In the genomic region with DNA sequence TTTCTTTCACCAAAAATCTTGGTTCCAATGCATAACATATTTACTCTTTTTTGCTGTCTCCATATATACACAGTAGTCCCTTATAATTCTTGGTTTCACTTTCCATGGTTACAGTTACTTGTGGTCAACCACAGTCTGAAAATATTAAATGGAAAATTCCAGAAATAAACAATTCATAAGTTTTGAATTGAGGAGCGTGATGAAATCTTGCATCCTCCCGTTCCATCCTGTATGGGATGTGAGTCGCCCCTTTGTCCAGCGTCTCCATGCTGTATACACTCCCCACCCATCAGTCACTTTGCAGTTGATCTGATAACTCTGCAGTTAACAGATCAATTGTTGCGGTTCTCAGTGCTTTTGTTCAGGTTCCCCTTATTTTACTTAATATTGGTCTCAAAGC, we compare ENCODE assay signal across 1 cellular context.
TF ChIP-seq lines count a peak whose summit lies in the region.

No MANE protein-coding gene starts in this region.

TF ChIP-seq in GM23338, 12 proteins besides CTCF, POLR2A, EP300 and RAD21 (continued from another document):
- TF ChIP-seq, protein P1, sequence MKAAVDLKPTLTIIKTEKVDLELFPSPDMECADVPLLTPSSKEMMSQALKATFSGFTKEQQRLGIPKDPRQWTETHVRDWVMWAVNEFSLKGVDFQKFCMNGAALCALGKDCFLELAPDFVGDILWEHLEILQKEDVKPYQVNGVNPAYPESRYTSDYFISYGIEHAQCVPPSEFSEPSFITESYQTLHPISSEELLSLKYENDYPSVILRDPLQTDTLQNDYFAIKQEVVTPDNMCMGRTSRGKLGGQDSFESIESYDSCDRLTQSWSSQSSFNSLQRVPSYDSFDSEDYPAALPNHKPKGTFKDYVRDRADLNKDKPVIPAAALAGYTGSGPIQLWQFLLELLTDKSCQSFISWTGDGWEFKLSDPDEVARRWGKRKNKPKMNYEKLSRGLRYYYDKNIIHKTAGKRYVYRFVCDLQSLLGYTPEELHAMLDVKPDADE (IDR thresholded peaks at IDR 0.05), result no peak
- no peak for TF ChIP-seq EZH2phosphoT487 (IDR thresholded peaks at IDR 0.05; ENCODE audit: unreplicated experiment)
- TF ChIP-seq, protein P2, sequence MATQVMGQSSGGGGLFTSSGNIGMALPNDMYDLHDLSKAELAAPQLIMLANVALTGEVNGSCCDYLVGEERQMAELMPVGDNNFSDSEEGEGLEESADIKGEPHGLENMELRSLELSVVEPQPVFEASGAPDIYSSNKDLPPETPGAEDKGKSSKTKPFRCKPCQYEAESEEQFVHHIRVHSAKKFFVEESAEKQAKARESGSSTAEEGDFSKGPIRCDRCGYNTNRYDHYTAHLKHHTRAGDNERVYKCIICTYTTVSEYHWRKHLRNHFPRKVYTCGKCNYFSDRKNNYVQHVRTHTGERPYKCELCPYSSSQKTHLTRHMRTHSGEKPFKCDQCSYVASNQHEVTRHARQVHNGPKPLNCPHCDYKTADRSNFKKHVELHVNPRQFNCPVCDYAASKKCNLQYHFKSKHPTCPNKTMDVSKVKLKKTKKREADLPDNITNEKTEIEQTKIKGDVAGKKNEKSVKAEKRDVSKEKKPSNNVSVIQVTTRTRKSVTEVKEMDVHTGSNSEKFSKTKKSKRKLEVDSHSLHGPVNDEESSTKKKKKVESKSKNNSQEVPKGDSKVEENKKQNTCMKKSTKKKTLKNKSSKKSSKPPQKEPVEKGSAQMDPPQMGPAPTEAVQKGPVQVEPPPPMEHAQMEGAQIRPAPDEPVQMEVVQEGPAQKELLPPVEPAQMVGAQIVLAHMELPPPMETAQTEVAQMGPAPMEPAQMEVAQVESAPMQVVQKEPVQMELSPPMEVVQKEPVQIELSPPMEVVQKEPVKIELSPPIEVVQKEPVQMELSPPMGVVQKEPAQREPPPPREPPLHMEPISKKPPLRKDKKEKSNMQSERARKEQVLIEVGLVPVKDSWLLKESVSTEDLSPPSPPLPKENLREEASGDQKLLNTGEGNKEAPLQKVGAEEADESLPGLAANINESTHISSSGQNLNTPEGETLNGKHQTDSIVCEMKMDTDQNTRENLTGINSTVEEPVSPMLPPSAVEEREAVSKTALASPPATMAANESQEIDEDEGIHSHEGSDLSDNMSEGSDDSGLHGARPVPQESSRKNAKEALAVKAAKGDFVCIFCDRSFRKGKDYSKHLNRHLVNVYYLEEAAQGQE (IDR thresholded peaks at IDR 0.05; ENCODE audit: unreplicated experiment), result no peak
- no peak for TF ChIP-seq JUNB (IDR thresholded peaks at IDR 0.05; ENCODE audit: unreplicated experiment)
- TF ChIP-seq POLR2AphosphoS5 (IDR thresholded peaks at IDR 0.05; ENCODE audit: low read depth), result no peak
- TF ChIP-seq, protein P3, sequence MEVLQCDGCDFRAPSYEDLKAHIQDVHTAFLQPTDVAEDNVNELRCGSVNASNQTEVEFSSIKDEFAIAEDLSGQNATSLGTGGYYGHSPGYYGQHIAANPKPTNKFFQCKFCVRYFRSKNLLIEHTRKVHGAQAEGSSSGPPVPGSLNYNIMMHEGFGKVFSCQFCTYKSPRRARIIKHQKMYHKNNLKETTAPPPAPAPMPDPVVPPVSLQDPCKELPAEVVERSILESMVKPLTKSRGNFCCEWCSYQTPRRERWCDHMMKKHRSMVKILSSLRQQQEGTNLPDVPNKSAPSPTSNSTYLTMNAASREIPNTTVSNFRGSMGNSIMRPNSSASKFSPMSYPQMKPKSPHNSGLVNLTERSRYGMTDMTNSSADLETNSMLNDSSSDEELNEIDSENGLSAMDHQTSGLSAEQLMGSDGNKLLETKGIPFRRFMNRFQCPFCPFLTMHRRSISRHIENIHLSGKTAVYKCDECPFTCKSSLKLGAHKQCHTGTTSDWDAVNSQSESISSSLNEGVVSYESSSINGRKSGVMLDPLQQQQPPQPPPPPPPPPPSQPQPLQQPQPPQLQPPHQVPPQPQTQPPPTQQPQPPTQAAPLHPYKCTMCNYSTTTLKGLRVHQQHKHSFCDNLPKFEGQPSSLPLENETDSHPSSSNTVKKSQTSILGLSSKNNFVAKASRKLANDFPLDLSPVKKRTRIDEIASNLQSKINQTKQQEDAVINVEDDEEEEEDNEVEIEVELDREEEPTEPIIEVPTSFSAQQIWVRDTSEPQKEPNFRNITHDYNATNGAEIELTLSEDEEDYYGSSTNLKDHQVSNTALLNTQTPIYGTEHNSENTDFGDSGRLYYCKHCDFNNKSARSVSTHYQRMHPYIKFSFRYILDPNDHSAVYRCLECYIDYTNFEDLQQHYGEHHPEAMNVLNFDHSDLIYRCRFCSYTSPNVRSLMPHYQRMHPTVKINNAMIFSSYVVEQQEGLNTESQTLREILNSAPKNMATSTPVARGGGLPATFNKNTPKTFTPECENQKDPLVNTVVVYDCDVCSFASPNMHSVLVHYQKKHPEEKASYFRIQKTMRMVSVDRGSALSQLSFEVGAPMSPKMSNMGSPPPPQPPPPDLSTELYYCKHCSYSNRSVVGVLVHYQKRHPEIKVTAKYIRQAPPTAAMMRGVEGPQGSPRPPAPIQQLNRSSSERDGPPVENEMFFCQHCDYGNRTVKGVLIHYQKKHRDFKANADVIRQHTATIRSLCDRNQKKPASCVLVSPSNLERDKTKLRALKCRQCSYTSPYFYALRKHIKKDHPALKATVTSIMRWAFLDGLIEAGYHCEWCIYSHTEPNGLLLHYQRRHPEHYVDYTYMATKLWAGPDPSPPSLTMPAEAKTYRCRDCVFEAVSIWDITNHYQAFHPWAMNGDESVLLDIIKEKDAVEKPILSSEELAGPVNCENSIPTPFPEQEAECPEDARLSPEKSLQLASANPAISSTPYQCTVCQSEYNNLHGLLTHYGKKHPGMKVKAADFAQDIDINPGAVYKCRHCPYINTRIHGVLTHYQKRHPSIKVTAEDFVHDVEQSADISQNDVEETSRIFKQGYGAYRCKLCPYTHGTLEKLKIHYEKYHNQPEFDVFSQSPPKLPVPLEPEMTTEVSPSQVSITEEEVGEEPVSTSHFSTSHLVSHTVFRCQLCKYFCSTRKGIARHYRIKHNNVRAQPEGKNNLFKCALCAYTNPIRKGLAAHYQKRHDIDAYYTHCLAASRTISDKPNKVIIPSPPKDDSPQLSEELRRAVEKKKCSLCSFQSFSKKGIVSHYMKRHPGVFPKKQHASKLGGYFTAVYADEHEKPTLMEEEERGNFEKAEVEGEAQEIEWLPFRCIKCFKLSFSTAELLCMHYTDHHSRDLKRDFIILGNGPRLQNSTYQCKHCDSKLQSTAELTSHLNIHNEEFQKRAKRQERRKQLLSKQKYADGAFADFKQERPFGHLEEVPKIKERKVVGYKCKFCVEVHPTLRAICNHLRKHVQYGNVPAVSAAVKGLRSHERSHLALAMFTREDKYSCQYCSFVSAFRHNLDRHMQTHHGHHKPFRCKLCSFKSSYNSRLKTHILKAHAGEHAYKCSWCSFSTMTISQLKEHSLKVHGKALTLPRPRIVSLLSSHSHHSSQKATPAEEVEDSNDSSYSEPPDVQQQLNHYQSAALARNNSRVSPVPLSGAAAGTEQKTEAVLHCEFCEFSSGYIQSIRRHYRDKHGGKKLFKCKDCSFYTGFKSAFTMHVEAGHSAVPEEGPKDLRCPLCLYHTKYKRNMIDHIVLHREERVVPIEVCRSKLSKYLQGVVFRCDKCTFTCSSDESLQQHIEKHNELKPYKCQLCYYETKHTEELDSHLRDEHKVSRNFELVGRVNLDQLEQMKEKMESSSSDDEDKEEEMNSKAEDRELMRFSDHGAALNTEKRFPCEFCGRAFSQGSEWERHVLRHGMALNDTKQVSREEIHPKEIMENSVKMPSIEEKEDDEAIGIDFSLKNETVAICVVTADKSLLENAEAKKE (CRISPR knock-in tag; IDR thresholded peaks at IDR 0.05), result no peak
- no peak for TF ChIP-seq CREB1 (CRISPR knock-in tag; IDR thresholded peaks at IDR 0.05; ENCODE audit: low read depth)
- TF ChIP-seq EZH2 (IDR thresholded peaks at IDR 0.05; ENCODE audit: low read depth, unreplicated experiment), result no peak
